In the genomic region with DNA sequence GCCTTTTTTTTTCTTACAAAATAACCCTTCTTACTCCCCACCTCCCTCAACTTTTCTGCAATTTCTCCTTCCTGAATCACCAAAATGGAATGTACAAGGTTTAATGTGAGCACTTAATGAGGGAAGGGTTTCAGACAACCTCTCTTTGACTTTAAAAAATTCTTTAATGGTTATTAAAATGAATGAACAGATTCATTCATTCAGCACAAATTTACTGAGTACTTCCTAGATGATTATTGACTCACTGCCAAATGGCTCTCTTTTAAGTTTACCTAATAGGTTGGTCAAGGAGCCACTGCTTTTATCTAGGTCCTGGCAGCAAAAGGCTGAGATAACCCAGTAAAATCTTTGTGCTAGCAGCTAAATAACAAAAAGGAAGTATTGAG, we compare ENCODE assay signal across 10 cellular contexts. TPM values are rescaled to one million over a fixed set of nuclear protein-coding genes. Genes with fewer than 3 reads are reported as not detected.
DNase-seq lines count a peak whose midpoint lies in the region; ATAC-seq and TF ChIP-seq lines count a peak whose summit lies in the region.
"Had no signal": no experiment of that assay in that cellular context is flagged by ENCODE, and none has a peak within 500 bp of the region (broad histone marks: within the 10 kb centered on the region; RNA-seq: fewer than 3 reads in every experiment).

No MANE protein-coding gene starts in this region.

- no peaks in the 10 kb centered on the region for H3K9me3 ChIP-seq in CD8-positive, alpha-beta T cell (ENCODE audit: low read length)

- no peak for DNase-seq in CD8-positive, alpha-beta T cell
- DNase-seq in HuH-7 (ENCODE audit: low spot score) (peak; percentile 34), coronary artery (ENCODE audit: low spot score) (no peak), dermis blood vessel endothelial cell (no peak), ureter (ENCODE audit: low spot score) (no peak), NCI-H2107 (lab: John Stamatoyannopoulos, UW) (no peak)
- DNase-seq: activated effector memory CD4-positive, alpha-beta T cell treated with anti-CD3 and anti-CD28 coated beads, Interleukin-2, amount 50 U/mL, for 16 hours; stimulated activated naive CD4-positive, alpha-beta T cell treated with Interleukin-2 at 50 U/mL for 16 hours had no signal

- H3K27ac Mint-ChIP-seq in CD8-positive, alpha-beta T cell, result no peak overlapping the region
- peak overlapping the region; percentile 32 to 97 (median 78) for H3K27ac Mint-ChIP-seq in nephron

- H3K27me3 Mint-ChIP-seq in CD8-positive, alpha-beta T cell (ENCODE audit: low read depth), result peaks cover 37% of the 10 kb centered on the region
- peaks cover 12% of the 10 kb centered on the region for H3K27me3 Mint-ChIP-seq in nephron (ENCODE audit: low read depth)

- no peaks in the 10 kb centered on the region for H3K9me3 Mint-ChIP-seq in CD8-positive, alpha-beta T cell
- H3K9me3 Mint-ChIP-seq in nephron, result no peaks in the 10 kb centered on the region

- no peak overlapping the region for H3K4me3 ChIP-seq in CD8-positive, alpha-beta T cell (ENCODE audit: low read depth, low read length)
- peak overlapping the region; percentile 80 for H3K4me3 ChIP-seq in coronary artery

- peaks cover 7% of the 10 kb centered on the region for H3K4me1 Mint-ChIP-seq in CD8-positive, alpha-beta T cell (ENCODE audit: low read depth)
- peaks cover 15% of the 10 kb centered on the region for H3K4me1 Mint-ChIP-seq in nephron

- CTCF ChIA-PET in CD8-positive, alpha-beta T cell (lab: Charles Lee), result no interaction called here

- H3K27me3 ChIP-seq in CD8-positive, alpha-beta T cell (ENCODE audit: insufficient read depth, low read length), result peaks cover 11% of the 10 kb centered on the region

- POLR2A ChIA-PET in CD8-positive, alpha-beta T cell (lab: Charles Lee), result no interaction called here

- H3K36me3 Mint-ChIP-seq in CD8-positive, alpha-beta T cell, result no peaks in the 10 kb centered on the region
- peaks cover 32% of the 10 kb centered on the region for H3K36me3 Mint-ChIP-seq in nephron (ENCODE audit: low read depth)

- intact Hi-C loops in CD8-positive, alpha-beta T cell (cut with DNase I, micrococcal nuclease), result no loop called here

- H3K36me3 ChIP-seq in CD8-positive, alpha-beta T cell (ENCODE audit: insufficient read depth, low read length), result no peaks in the 10 kb centered on the region

- H3K4me3 Mint-ChIP-seq in CD8-positive, alpha-beta T cell, result peak overlapping the region; percentile 45
- peak overlapping the region; percentile 92 to 97 (median 92) for H3K4me3 Mint-ChIP-seq in nephron

- ATAC-seq in CD8-positive, alpha-beta T cell, result no peak
- ATAC-seq in HG03521 (IDR thresholded peaks at IDR 0.05; ENCODE audit: unreplicated experiment), result no peak

- no peaks in the 10 kb centered on the region for H3K4me1 ChIP-seq in CD8-positive, alpha-beta T cell (ENCODE audit: insufficient read depth, low read length)

- no peak for TF ChIP-seq CTCF in CD8-positive, alpha-beta T cell (IDR thresholded peaks at IDR 0.05)
- TF ChIP-seq CTCF in coronary artery (IDR thresholded peaks at IDR 0.05), result no peak
- no peak for TF ChIP-seq CTCF in nephron (IDR thresholded peaks at IDR 0.05; ENCODE audit: unreplicated experiment in 3 of 3)

- no peak overlapping the region for H3K27ac ChIP-seq in CD8-positive, alpha-beta T cell (ENCODE audit: low read depth, low read length)
- no peak overlapping the region for H3K27ac ChIP-seq in coronary artery

RNA-seq across cellular contexts. Expression of a gene that starts 0.9 kb away (rescaled TPM):
- total RNA-seq in CD8-positive, alpha-beta T cell, result not detected
- total RNA-seq in dermis blood vessel endothelial cell (1.3 and 1.5 TPM in 2 replicates), ureter (9.1 TPM)
